In the genomic region with DNA sequence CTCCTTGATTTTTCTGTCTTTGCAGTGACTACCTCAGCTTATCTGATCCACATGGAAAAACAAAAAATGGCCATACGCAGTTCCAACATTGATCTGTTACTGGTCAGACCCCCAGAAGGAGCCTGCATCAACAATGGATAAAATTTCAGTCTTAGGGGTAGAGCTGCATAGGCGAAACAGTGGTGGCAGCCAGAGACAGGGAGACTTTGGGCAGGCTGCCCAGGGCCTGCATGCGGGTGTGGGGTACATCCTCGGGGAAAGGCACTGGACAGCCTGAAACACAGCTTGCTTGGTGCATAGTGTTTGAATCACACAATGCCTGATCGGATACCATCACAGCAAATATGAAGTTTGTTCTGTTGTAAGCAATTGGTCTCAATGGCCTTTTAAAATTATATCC, we compare ENCODE assay signal across 38 cellular contexts.
"Had no signal": no experiment of that assay in that cellular context is flagged by ENCODE, and none has a peak within 500 bp of the region (broad histone marks: within the 10 kb centered on the region; RNA-seq: fewer than 3 reads in every experiment).

No MANE protein-coding gene starts in this region.

- H3K4me3 Mint-ChIP-seq: activated naive CD4-positive, alpha-beta T cell treated with anti-CD3 and anti-CD28 coated beads for 36 hours; activated naive CD4-positive, alpha-beta T cell treated with anti-CD3 and anti-CD28 coated beads, Interleukin-2, amount 10 ng/mL, durations not matched to agents 7 days and 5 days; activated naive CD4-positive, alpha-beta T cell treated with anti-CD3 and anti-CD28 coated beads, Interleukin-2, amount 50 U/mL, for 24 hours; activated naive CD8-positive, alpha-beta T cell; activated naive CD8-positive, alpha-beta T cell treated with anti-CD3 and anti-CD28 coated beads for 36 hours; activated naive CD8-positive, alpha-beta T cell treated with anti-CD3 and anti-CD28 coated beads, Interleukin-2, amount 10 ng/mL, durations not matched to agents 7 days and 5 days; activated naive CD8-positive, alpha-beta T cell treated with anti-CD3 and anti-CD28 coated beads, Interleukin-2, amount 50 U/mL, for 24 hours; activated T-cell treated with anti-CD3 and anti-CD28 coated beads, Interleukin-2, amount 50 U/mL, for 24 hours; activated T-cell treated with anti-CD3 and anti-CD28 coated beads, Interleukin-2, amount 50 U/mL, for 4 hours; activated T-cell treated with anti-CD3 and anti-CD28 coated beads, Interleukin-2, amount 50 U/mL, for 72 hours; activated T-helper 1 cell treated with anti-CD3 and anti-CD28 coated beads, Interleukin-12 subunit alpha, Interleukin-12 subunit beta, Interleukin-2, Interleukin-4 antibody, amounts not matched to agents 30 ng/mL and 10 ng/mL and 1 ng/mL, durations not matched to agents 14 hours and 24 hours and 36 hours; activated T-helper 17 cell treated with anti-CD3 and anti-CD28 coated beads, Interleukin-2, amount 50 U/mL, for 72 hours; brain; central memory CD8-positive, alpha-beta T cell had no signal

- DNase-seq: activated effector memory CD4-positive, alpha-beta T cell treated with anti-CD3 and anti-CD28 coated beads, Interleukin-2, amount 50 U/mL, for 16 hours; activated gamma-delta T cell; activated gamma-delta T cell treated with Interleukin-2 at 50 U/mL for 16 hours; activated naive CD4-positive, alpha-beta T cell; activated naive CD4-positive, alpha-beta T cell treated with anti-CD3 and anti-CD28 coated beads for 36 hours; activated naive CD4-positive, alpha-beta T cell treated with anti-CD3 and anti-CD28 coated beads, Interleukin-2, amount 10 ng/mL, durations not matched to agents 7 days and 5 days; activated naive CD4-positive, alpha-beta T cell treated with anti-CD3 and anti-CD28 coated beads, Interleukin-2, amount 50 U/mL, for 16 hours; activated naive CD4-positive, alpha-beta T cell treated with Interleukin-2 at 50 U/mL for 16 hours; activated naive CD8-positive, alpha-beta T cell treated with anti-CD3 and anti-CD28 coated beads for 36 hours; activated naive CD8-positive, alpha-beta T cell treated with anti-CD3 and anti-CD28 coated beads, Interleukin-2, amount 10 ng/mL, durations not matched to agents 7 days and 5 days; activated naive CD8-positive, alpha-beta T cell treated with anti-CD3 and anti-CD28 coated beads, Interleukin-2, amount 50 U/mL, for 24 hours; activated T-cell treated with anti-CD3 and anti-CD28 coated beads for 4 hours; activated T-cell treated with anti-CD3 and anti-CD28 coated beads, Interleukin-2, amount 50 U/mL, for 1 hour; activated T-cell treated with anti-CD3 and anti-CD28 coated beads, Interleukin-2, amount 50 U/mL, for 24 hours; activated T-cell treated with anti-CD3 and anti-CD28 coated beads, Interleukin-2, amount 50 U/mL, for 4 hours; activated T-cell treated with anti-CD3 and anti-CD28 coated beads, Interleukin-2, amount 50 U/mL, for 48 hours; activated T-cell treated with anti-CD3 and anti-CD28 coated beads, Interleukin-2, amount 50 U/mL, for 72 hours; adrenal gland; amniotic stem cell; aorta; body of pancreas; brain microvascular endothelial cell; caudate nucleus; central memory CD4-positive, alpha-beta T cell; cerebellar nuclear complex had no signal

- H3K27ac ChIP-seq: adrenal gland, ascending aorta, body of pancreas, brain microvascular endothelial cell, breast epithelium, cardiac muscle cell had no signal

- ATAC-seq: activated naive CD4-positive, alpha-beta T cell treated with anti-CD3 and anti-CD28 coated beads, Interleukin-2, amount 50 U/mL, for 72 hours; activated naive CD8-positive, alpha-beta T cell treated with anti-CD3 and anti-CD28 coated beads, Interleukin-2, amount 50 U/mL, for 24 hours; activated T-cell treated with anti-CD3 and anti-CD28 coated beads, Interleukin-2, amount 50 U/mL, for 4 hours; activated T-cell treated with anti-CD3 and anti-CD28 coated beads, Interleukin-2, amount 50 U/mL, for 72 hours; activated T-helper 17 cell treated with anti-CD3 and anti-CD28 coated beads, Interleukin-2, amount 50 U/mL, for 72 hours; body of pancreas had no signal

- H3K36me3 ChIP-seq: adrenal gland, ascending aorta, brain microvascular endothelial cell, breast epithelium, cardiac muscle cell had no signal

- H3K4me1 ChIP-seq: adrenal gland, ascending aorta, body of pancreas, breast epithelium had no signal

- H3K9me3 ChIP-seq: adrenal gland, ascending aorta, body of pancreas, breast epithelium had no signal

- H3K9me3 Mint-ChIP-seq: activated naive CD4-positive, alpha-beta T cell treated with anti-CD3 and anti-CD28 coated beads for 36 hours; activated naive CD4-positive, alpha-beta T cell treated with anti-CD3 and anti-CD28 coated beads, Interleukin-2, amount 50 U/mL, for 24 hours; activated naive CD8-positive, alpha-beta T cell treated with anti-CD3 and anti-CD28 coated beads for 36 hours; activated naive CD8-positive, alpha-beta T cell treated with anti-CD3 and anti-CD28 coated beads, Interleukin-2, amount 50 U/mL, for 24 hours; activated T-cell treated with anti-CD3 and anti-CD28 coated beads, Interleukin-2, amount 50 U/mL, for 4 hours; activated T-helper 1 cell treated with anti-CD3 and anti-CD28 coated beads, Interleukin-12 subunit alpha, Interleukin-12 subunit beta, Interleukin-2, Interleukin-4 antibody, amounts not matched to agents 30 ng/mL and 10 ng/mL and 1 ng/mL, durations not matched to agents 14 hours and 24 hours and 36 hours had no signal

- H3K27me3 ChIP-seq: adrenal gland, ascending aorta, body of pancreas, brain microvascular endothelial cell, breast epithelium, cardiac muscle cell had no signal

- H3K36me3 Mint-ChIP-seq: activated naive CD4-positive, alpha-beta T cell treated with anti-CD3 and anti-CD28 coated beads, Interleukin-2, amount 10 ng/mL, durations not matched to agents 7 days and 5 days; activated naive CD4-positive, alpha-beta T cell treated with anti-CD3 and anti-CD28 coated beads, Interleukin-2, amount 50 U/mL, for 24 hours; activated naive CD4-positive, alpha-beta T cell treated with anti-CD3 and anti-CD28 coated beads, Interleukin-2, amount 50 U/mL, for 72 hours; activated naive CD8-positive, alpha-beta T cell; activated naive CD8-positive, alpha-beta T cell treated with anti-CD3 and anti-CD28 coated beads for 36 hours; activated naive CD8-positive, alpha-beta T cell treated with anti-CD3 and anti-CD28 coated beads, Interleukin-2, amount 10 ng/mL, durations not matched to agents 7 days and 5 days; brain had no signal

- H3K4me3 ChIP-seq: adrenal gland, ascending aorta, body of pancreas, breast epithelium, cardiac muscle cell had no signal

- H3K27ac Mint-ChIP-seq: activated naive CD4-positive, alpha-beta T cell treated with anti-CD3 and anti-CD28 coated beads for 36 hours; activated naive CD4-positive, alpha-beta T cell treated with anti-CD3 and anti-CD28 coated beads, Interleukin-2, amount 10 ng/mL, durations not matched to agents 7 days and 5 days; activated naive CD4-positive, alpha-beta T cell treated with anti-CD3 and anti-CD28 coated beads, Interleukin-2, amount 50 U/mL, for 24 hours; activated naive CD4-positive, alpha-beta T cell treated with anti-CD3 and anti-CD28 coated beads, Interleukin-2, amount 50 U/mL, for 72 hours; activated naive CD8-positive, alpha-beta T cell; activated naive CD8-positive, alpha-beta T cell treated with anti-CD3 and anti-CD28 coated beads for 36 hours; activated naive CD8-positive, alpha-beta T cell treated with anti-CD3 and anti-CD28 coated beads, Interleukin-2, amount 10 ng/mL, durations not matched to agents 7 days and 5 days; activated naive CD8-positive, alpha-beta T cell treated with anti-CD3 and anti-CD28 coated beads, Interleukin-2, amount 50 U/mL, for 24 hours; activated T-cell treated with anti-CD3 and anti-CD28 coated beads, Interleukin-2, amount 50 U/mL, for 24 hours; activated T-cell treated with anti-CD3 and anti-CD28 coated beads, Interleukin-2, amount 50 U/mL, for 72 hours; activated T-helper 1 cell treated with anti-CD3 and anti-CD28 coated beads, Interleukin-12 subunit alpha, Interleukin-12 subunit beta, Interleukin-2, Interleukin-4 antibody, amounts not matched to agents 30 ng/mL and 10 ng/mL and 1 ng/mL, durations not matched to agents 14 hours and 24 hours and 36 hours; activated T-helper 17 cell treated with anti-CD3 and anti-CD28 coated beads, Interleukin-2, amount 50 U/mL, for 72 hours; activated T-helper 2 cell treated with anti-CD3 and anti-CD28 coated beads, Interferon-gamma antibody, Interleukin-2, Interleukin-4, amounts not matched to agents 10 μg/mL and 5 μg/mL and 100 μg/mL, durations not matched to agents 14 hours and 24 hours and 36 hours; brain had no signal

- H3K27me3 Mint-ChIP-seq: activated naive CD4-positive, alpha-beta T cell treated with anti-CD3 and anti-CD28 coated beads, Interleukin-2, amount 10 ng/mL, durations not matched to agents 7 days and 5 days; activated naive CD4-positive, alpha-beta T cell treated with anti-CD3 and anti-CD28 coated beads, Interleukin-2, amount 50 U/mL, for 24 hours; activated naive CD8-positive, alpha-beta T cell; activated naive CD8-positive, alpha-beta T cell treated with anti-CD3 and anti-CD28 coated beads for 36 hours; activated naive CD8-positive, alpha-beta T cell treated with anti-CD3 and anti-CD28 coated beads, Interleukin-2, amount 10 ng/mL, durations not matched to agents 7 days and 5 days; activated naive CD8-positive, alpha-beta T cell treated with anti-CD3 and anti-CD28 coated beads, Interleukin-2, amount 50 U/mL, for 24 hours; activated T-cell treated with anti-CD3 and anti-CD28 coated beads, Interleukin-2, amount 50 U/mL, for 24 hours; activated T-helper 17 cell treated with anti-CD3 and anti-CD28 coated beads, Interleukin-2, amount 50 U/mL, for 72 hours; brain; central memory CD8-positive, alpha-beta T cell had no signal

- H3K4me1 Mint-ChIP-seq: activated naive CD4-positive, alpha-beta T cell treated with anti-CD3 and anti-CD28 coated beads, Interleukin-2, amount 10 ng/mL, durations not matched to agents 7 days and 5 days; activated naive CD4-positive, alpha-beta T cell treated with anti-CD3 and anti-CD28 coated beads, Interleukin-2, amount 50 U/mL, for 24 hours; activated naive CD8-positive, alpha-beta T cell treated with anti-CD3 and anti-CD28 coated beads for 36 hours; activated naive CD8-positive, alpha-beta T cell treated with anti-CD3 and anti-CD28 coated beads, Interleukin-2, amount 10 ng/mL, durations not matched to agents 7 days and 5 days; activated naive CD8-positive, alpha-beta T cell treated with anti-CD3 and anti-CD28 coated beads, Interleukin-2, amount 50 U/mL, for 24 hours; activated T-helper 17 cell treated with anti-CD3 and anti-CD28 coated beads, Interleukin-2, amount 50 U/mL, for 72 hours; central memory CD8-positive, alpha-beta T cell had no signal

- FAIRE-seq: astrocyte, bronchial epithelial cell had no signal
